In the genomic region with DNA sequence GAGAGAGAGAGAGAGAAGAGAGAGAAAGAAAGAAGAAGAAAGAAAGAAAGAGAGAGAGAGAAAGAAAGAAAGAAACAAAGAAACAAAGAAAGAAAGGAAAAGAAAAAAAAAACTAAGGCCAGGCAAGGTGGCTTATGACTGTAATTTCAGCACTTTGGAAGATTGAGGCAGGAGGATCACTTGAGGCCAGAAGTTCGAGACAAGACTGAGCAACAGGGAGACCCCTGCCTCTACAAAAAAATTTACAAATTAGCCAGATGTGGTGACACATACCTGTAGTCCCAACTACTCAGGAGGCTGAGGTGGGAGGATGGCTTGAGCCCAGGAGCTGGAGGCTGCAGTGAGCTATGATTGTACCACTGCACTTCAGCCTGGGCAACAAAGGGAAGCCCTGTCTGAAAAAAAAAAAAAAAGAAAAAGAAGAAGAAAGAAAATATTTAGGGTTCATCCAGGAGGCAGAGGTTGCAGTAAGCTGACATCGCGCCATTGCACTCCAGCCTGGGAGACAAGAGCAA, we compare ENCODE assay signal across 27 cellular contexts. TPM values are rescaled to one million over a fixed set of nuclear protein-coding genes. Genes with fewer than 3 reads are reported as not detected.
DNase-seq lines count a peak whose midpoint lies in the region; TF ChIP-seq lines count a peak whose summit lies in the region.
"Had no signal": no experiment of that assay in that cellular context is flagged by ENCODE, and none has a peak within 500 bp of the region (broad histone marks: within the 10 kb centered on the region; RNA-seq: fewer than 3 reads in every experiment).

No MANE protein-coding gene starts in this region.

- H3K27me3 ChIP-seq in GM23248 (replicated peaks; ENCODE audit: insufficient read depth) = no peaks in the 10 kb centered on the region
- H3K27me3 ChIP-seq: hepatocyte had no signal

- peaks cover 18% of the 10 kb centered on the region for H3K4me1 Mint-ChIP-seq in endothelial cell (ENCODE audit: unreplicated experiment)
- peaks cover 37% of the 10 kb centered on the region for H3K4me1 Mint-ChIP-seq in activated T-cell treated with anti-CD3 and anti-CD28 coated beads, Interleukin-2, amount 50 U/mL, for 24 hours (ENCODE audit: low read depth)

- no peaks in the 10 kb centered on the region for H4K20me1 ChIP-seq in GM23248 (ENCODE audit: insufficient read depth)

- no peaks in the 10 kb centered on the region for H3K9me3 ChIP-seq in GM23248 (ENCODE audit: low read depth)

- no peak overlapping the region for H3K4me3 Mint-ChIP-seq in endothelial cell (ENCODE audit: unreplicated experiment)
- no peak overlapping the region for H3K4me3 Mint-ChIP-seq in activated T-cell treated with anti-CD3 and anti-CD28 coated beads, Interleukin-2, amount 50 U/mL, for 24 hours
- H3K4me3 Mint-ChIP-seq: activated CD8-positive, alpha-beta T cell treated with anti-CD3 and anti-CD28 coated beads for 36 hours; CD4-positive, CD25-positive, alpha-beta regulatory T cell; immature natural killer cell; mesothelial cell of epicardium; naive thymus-derived CD8-positive, alpha-beta T cell; T-cell had no signal

- H3K27ac ChIP-seq in GM23248 = peak overlapping the region; percentile 98
- H3K27ac ChIP-seq: hepatocyte had no signal

- peak; percentile 41 for DNase-seq in GM23248
- peak; percentile 47 for DNase-seq in amniotic epithelial cell (ENCODE audit: low read depth)
- no peak for DNase-seq in epithelial cell of proximal tubule (ENCODE audit: low read depth)
- DNase-seq in retinal pigment epithelial cell (ENCODE audit: low read depth) = no peak
- no peak for DNase-seq in endothelial cell (ENCODE audit: low spot score)
- DNase-seq in NCI-H774 (lab: John Stamatoyannopoulos, UW) = no peak
- no peak for DNase-seq in DMS153 (lab: John Stamatoyannopoulos, UW)
- no peak for DNase-seq in activated T-cell treated with anti-CD3 and anti-CD28 coated beads, Interleukin-2, amount 50 U/mL, for 24 hours
- DNase-seq: activated CD8-positive, alpha-beta T cell treated with anti-CD3 and anti-CD28 coated beads for 36 hours; activated gamma-delta T cell; activated T-cell treated with anti-CD3 and anti-CD28 coated beads for 4 hours; CD4-positive, CD25-positive, alpha-beta regulatory T cell; immature natural killer cell; naive thymus-derived CD8-positive, alpha-beta T cell; NCI-H1417; NCI-H2081 treated with DMSO at 0.1 percent for 48 hours; NCI-H446 treated with DMSO at 0.1 percent for 48 hours; PC-3; retina; SIG-M5; stimulated activated naive CD4-positive, alpha-beta T cell treated with Interleukin-2 at 50 U/mL for 16 hours; T-cell had no signal

- peaks cover 70% of the 10 kb centered on the region for H3K36me3 ChIP-seq in GM23248 (ENCODE audit: low read depth)

- WGBS in GM23248 (ENCODE audit: low coverage in 1 of 2, low lambda C conversion rate in 2 of 2, missing lambda C conversion rate in 2 of 2), 2 experiments = 50 to 79% methylated on average over 1 to 3 of the region's 3 CpGs

- peak overlapping the region; percentile 96 for H3K9ac ChIP-seq in GM23248

- H3K27me3 Mint-ChIP-seq in endothelial cell (ENCODE audit: unreplicated experiment) = peaks cover 9% of the 10 kb centered on the region
- peaks cover 38% of the 10 kb centered on the region for H3K27me3 Mint-ChIP-seq in activated T-cell treated with anti-CD3 and anti-CD28 coated beads, Interleukin-2, amount 50 U/mL, for 24 hours

- H3K9me3 Mint-ChIP-seq in endothelial cell (ENCODE audit: unreplicated experiment) = no peaks in the 10 kb centered on the region
- no peaks in the 10 kb centered on the region for H3K9me3 Mint-ChIP-seq in activated T-cell treated with anti-CD3 and anti-CD28 coated beads, Interleukin-2, amount 50 U/mL, for 24 hours
- H3K9me3 Mint-ChIP-seq: activated CD8-positive, alpha-beta T cell treated with anti-CD3 and anti-CD28 coated beads for 36 hours; immature natural killer cell; naive thymus-derived CD8-positive, alpha-beta T cell; T-cell had no signal

- H2AFZ ChIP-seq in GM23248 = no peak overlapping the region
- H2AFZ ChIP-seq: hepatocyte had no signal

- in situ Hi-C loops in GM23248 (cut with MboI) = no loop called here

- TF ChIP-seq CTCF in epithelial cell of proximal tubule (conservative IDR thresholded peaks at IDR 0.05; ENCODE audit: low read depth, low read length) (no peak), retinal pigment epithelial cell (conservative IDR thresholded peaks at IDR 0.05; ENCODE audit: low read depth, low read length) (no peak), endothelial cell (IDR thresholded peaks at IDR 0.05; ENCODE audit: unreplicated experiment) (no peak)

- peaks cover 60% of the 10 kb centered on the region for H3K4me1 ChIP-seq in GM23248 (ENCODE audit: insufficient read depth)

- H3K4me2 ChIP-seq in GM23248 (ENCODE audit: unreplicated experiment) = peak overlapping the region; percentile 93
- H3K4me2 ChIP-seq: hepatocyte had no signal

- H3K4me3 ChIP-seq in GM23248 (peak overlapping the region; percentile 94), epithelial cell of proximal tubule (ENCODE audit: low read depth, low read length) (peak overlapping the region; percentile 19), retinal pigment epithelial cell (ENCODE audit: low read length) (peak overlapping the region; percentile 31)
- H3K4me3 ChIP-seq: hepatocyte had no signal

- H3K36me3 Mint-ChIP-seq in endothelial cell (ENCODE audit: low read depth, unreplicated experiment) = no peaks in the 10 kb centered on the region
- no peaks in the 10 kb centered on the region for H3K36me3 Mint-ChIP-seq in activated T-cell treated with anti-CD3 and anti-CD28 coated beads, Interleukin-2, amount 50 U/mL, for 24 hours (ENCODE audit: low read depth)
- H3K36me3 Mint-ChIP-seq: CD4-positive, CD25-positive, alpha-beta regulatory T cell; naive thymus-derived CD8-positive, alpha-beta T cell; T-cell had no signal

- H3F3A ChIP-seq in GM23248 (ENCODE audit: insufficient read depth) = peaks cover 89% of the 10 kb centered on the region

- H3K27ac Mint-ChIP-seq in endothelial cell (ENCODE audit: unreplicated experiment) = no peak overlapping the region
- no peak overlapping the region for H3K27ac Mint-ChIP-seq in activated T-cell treated with anti-CD3 and anti-CD28 coated beads, Interleukin-2, amount 50 U/mL, for 24 hours
- H3K27ac Mint-ChIP-seq: activated CD8-positive, alpha-beta T cell treated with anti-CD3 and anti-CD28 coated beads for 36 hours; CD4-positive, CD25-positive, alpha-beta regulatory T cell; mesothelial cell of epicardium; naive thymus-derived CD8-positive, alpha-beta T cell; T-cell had no signal

- H3K9me2 ChIP-seq in GM23248 (ENCODE audit: insufficient read depth) = no peaks in the 10 kb centered on the region

- H3K79me2 ChIP-seq in GM23248 (ENCODE audit: insufficient read depth) = peaks cover 39% of the 10 kb centered on the region
- H3K79me2 ChIP-seq: hepatocyte had no signal

RNA-seq across cellular contexts. Expression of gene SERPINE1, which starts 2.8 kb away (rescaled TPM):
- 1,900 and 2,000 TPM in 2 replicates for total RNA-seq in GM23248 (2014; rRNA removed; shearing (Covaris generic))
- 1,537 and 1,563 TPM in 2 replicates for polyA plus RNA-seq in GM23248 (2016; fragmentation: Nextera tagmentation; extraction: Ambion mirVana)
- total RNA-seq in epithelial cell of proximal tubule (160 and 249 TPM in 2 replicates), endothelial cell (ENCODE audit: unreplicated experiment) (0.80 TPM)
- polyA plus RNA-seq: CD4-positive, CD25-positive, alpha-beta regulatory T cell; naive thymus-derived CD8-positive, alpha-beta T cell had no signal

RNA-seq across cellular contexts. Expression of gene AP1S1, which starts 24.6 kb away (rescaled TPM):
- total RNA-seq in GM23248 (2014; rRNA removed; shearing (Covaris generic)) = 198 and 236 TPM in 2 replicates
- 37.4 and 38.2 TPM in 2 replicates for polyA plus RNA-seq in GM23248 (2016; fragmentation: Nextera tagmentation; extraction: Ambion mirVana)
- total RNA-seq in epithelial cell of proximal tubule (178 and 190 TPM in 2 replicates), endothelial cell (ENCODE audit: unreplicated experiment) (45.6 TPM)

RNA-seq across cellular contexts. Expression of gene VGF, which starts 35.7 kb away (rescaled TPM):
- total RNA-seq in GM23248 (2014; rRNA removed; shearing (Covaris generic)) = 0.89 TPM in 1 of 2 replicates, not detected in the other
- 0.11 TPM in 1 of 2 replicates, not detected in the other for polyA plus RNA-seq in GM23248 (2016; fragmentation: Nextera tagmentation; extraction: Ambion mirVana)
- total RNA-seq in epithelial cell of proximal tubule = 1.4 and 20.9 TPM in 2 replicates
- total RNA-seq in endothelial cell (ENCODE audit: unreplicated experiment) = 0.77 TPM
- total RNA-seq: activated CD8-positive, alpha-beta T cell treated with anti-CD3 and anti-CD28 coated beads for 36 hours; bronchial epithelial cell; CD4-positive, CD25-positive, alpha-beta regulatory T cell; left lobe of liver; naive thymus-derived CD8-positive, alpha-beta T cell; T-cell had no signal
- polyA plus RNA-seq: CD4-positive, CD25-positive, alpha-beta regulatory T cell; immature natural killer cell; naive thymus-derived CD8-positive, alpha-beta T cell had no signal

RNA-seq across cellular contexts. Expression of gene TRIM56, which starts 44.4 kb away (rescaled TPM):
- 10.3 and 11.0 TPM in 2 replicates for total RNA-seq in GM23248 (2014; rRNA removed; shearing (Covaris generic))
- polyA plus RNA-seq in GM23248 (2016; fragmentation: Nextera tagmentation; extraction: Ambion mirVana) = 8.8 and 9.2 TPM in 2 replicates
- 9.2 and 9.4 TPM in 2 replicates for total RNA-seq in epithelial cell of proximal tubule
- total RNA-seq in endothelial cell (ENCODE audit: unreplicated experiment) = 5.3 TPM

RNA-seq across cellular contexts. Expression of gene NAT16, which starts 50.4 kb away (rescaled TPM):
- not detected in 2 replicates for total RNA-seq in GM23248 (2014; rRNA removed; shearing (Covaris generic))
- polyA plus RNA-seq in GM23248 (2016; fragmentation: Nextera tagmentation; extraction: Ambion mirVana) = not detected in 2 replicates
- total RNA-seq in epithelial cell of proximal tubule = 0.12 TPM in 1 of 2 replicates, not detected in the other
- not detected for total RNA-seq in endothelial cell (ENCODE audit: unreplicated experiment)
- total RNA-seq: activated CD8-positive, alpha-beta T cell treated with anti-CD3 and anti-CD28 coated beads for 36 hours; bronchial epithelial cell; CD4-positive, CD25-positive, alpha-beta regulatory T cell; hepatocyte; left lobe of liver; mesothelial cell of epicardium; naive thymus-derived CD8-positive, alpha-beta T cell; T-cell had no signal
- polyA plus RNA-seq: CD4-positive, CD25-positive, alpha-beta regulatory T cell; hepatocyte; immature natural killer cell; naive thymus-derived CD8-positive, alpha-beta T cell; thymus had no signal

Comparison
In these comparisons a context has a peak if more than half of its experiments do, and no peak if none do; other contexts are left out.
1. DNase-seq: peak in GM23248 (single experiment) and amniotic epithelial cell (single experiment); none in epithelial cell of proximal tubule (single experiment), retinal pigment epithelial cell (single experiment), endothelial cell (single experiment), NCI-H774 (single experiment), DMS153 (single experiment) and activated T-cell treated with anti-CD3 and anti-CD28 coated beads, Interleukin-2, amount 50 U/mL, for 24 hours (single experiment).
2. H3K4me3 ChIP-seq: peak in every context shown above with its lines; median percentile 94 in GM23248; 31 in retinal pigment epithelial cell; 19 in epithelial cell of proximal tubule.
3. RNA of gene SERPINE1, which starts 2.8 kb away (total RNA-seq): 1,900 to 2,000 TPM in GM23248 and 160 to 249 TPM in epithelial cell of proximal tubule; 0.80 TPM in endothelial cell (single experiment); every median in the first group is over 10 times any median in the second.